In the genomic region with DNA sequence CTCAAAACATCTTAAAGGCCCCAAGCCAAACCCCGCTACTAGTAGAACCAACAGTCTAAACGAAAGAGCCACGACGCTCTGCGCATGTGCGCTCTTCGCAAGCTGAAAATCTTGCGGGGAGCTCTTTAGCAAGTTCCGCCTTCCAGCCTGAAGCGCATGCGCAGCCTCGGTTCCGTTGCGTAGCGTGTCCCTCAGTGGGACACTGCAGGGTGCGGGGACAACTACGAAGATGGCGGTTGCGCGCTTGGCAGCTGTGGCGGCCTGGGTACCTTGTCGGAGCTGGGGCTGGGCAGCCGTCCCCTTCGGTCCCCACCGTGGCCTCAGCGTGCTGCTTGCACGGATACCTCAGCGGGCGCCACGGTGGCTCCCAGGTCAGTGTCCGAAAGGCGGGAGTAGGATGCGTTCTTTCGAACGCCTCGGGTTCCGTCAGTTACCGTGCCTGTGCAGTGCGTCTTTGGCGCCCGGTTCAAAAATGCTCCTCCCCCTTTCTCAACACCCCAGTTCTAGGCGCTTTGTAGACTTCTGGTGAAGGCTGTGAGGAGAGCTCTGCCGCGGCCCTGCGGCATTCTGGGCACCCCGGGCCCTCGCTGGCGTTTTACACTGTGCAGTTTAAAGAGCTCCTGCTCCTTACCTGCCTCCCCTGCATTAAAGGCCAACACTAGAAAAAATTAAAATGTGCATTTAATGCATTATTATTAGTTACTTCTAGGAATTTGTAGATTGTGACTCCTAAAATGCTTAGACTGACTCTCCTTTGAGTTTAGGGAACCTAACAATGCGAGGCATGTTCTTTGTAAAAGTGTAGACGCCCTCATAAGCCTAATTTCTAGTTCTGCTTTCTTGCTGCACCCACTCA, we compare ENCODE assay signal across 1 cellular context.
TF ChIP-seq lines count a peak whose summit lies in the region.

A gene (plus strand): TSS at position 194 of the 856 bp plus-strand sequence. CDS start 36 bp downstream, at position 230.

TF ChIP-seq in SK-N-SH, 30 proteins besides CTCF, POLR2A, EP300 and RAD21 (continued from another document):
- TF ChIP-seq, protein P1, sequence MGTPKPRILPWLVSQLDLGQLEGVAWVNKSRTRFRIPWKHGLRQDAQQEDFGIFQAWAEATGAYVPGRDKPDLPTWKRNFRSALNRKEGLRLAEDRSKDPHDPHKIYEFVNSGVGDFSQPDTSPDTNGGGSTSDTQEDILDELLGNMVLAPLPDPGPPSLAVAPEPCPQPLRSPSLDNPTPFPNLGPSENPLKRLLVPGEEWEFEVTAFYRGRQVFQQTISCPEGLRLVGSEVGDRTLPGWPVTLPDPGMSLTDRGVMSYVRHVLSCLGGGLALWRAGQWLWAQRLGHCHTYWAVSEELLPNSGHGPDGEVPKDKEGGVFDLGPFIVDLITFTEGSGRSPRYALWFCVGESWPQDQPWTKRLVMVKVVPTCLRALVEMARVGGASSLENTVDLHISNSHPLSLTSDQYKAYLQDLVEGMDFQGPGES (IDR thresholded peaks at IDR 0.05; ENCODE audit: low read depth, low read length) = no peak
- TF ChIP-seq FOSL2 (IDR thresholded peaks at IDR 0.05; ENCODE audit: borderline replicate concordance, low read depth) (no peak), POLR2AphosphoS5 (IDR thresholded peaks at IDR 0.05; ENCODE audit: low read depth, low read length) (peak; percentile 91), SIN3A (IDR thresholded peaks at IDR 0.05; ENCODE audit: borderline replicate concordance, low read depth, low read length) (0 out of 2 replicates have a peak, but pooled peaks have one; percentile 46), FOXJ3 (CRISPR knock-in tag; IDR thresholded peaks at IDR 0.05) (no peak), EZH2phosphoT487 (IDR thresholded peaks at IDR 0.05; ENCODE audit: borderline replicate concordance, low read depth) (no peak), SMC3 (IDR thresholded peaks at IDR 0.05; ENCODE audit: low read depth, low read length) (no peak), ELF1 (IDR thresholded peaks at IDR 0.05) (no peak), FOXM1 (IDR thresholded peaks at IDR 0.05; ENCODE audit: low read depth) (no peak), RFX5 (IDR thresholded peaks at IDR 0.05; ENCODE audit: low read length) (no peak), CHD2 (IDR thresholded peaks at IDR 0.05; ENCODE audit: low read length, partially characterized antibody) (no peak), NFIC (IDR thresholded peaks at IDR 0.05; ENCODE audit: borderline replicate concordance) (no peak)
- TF ChIP-seq, protein P2, sequence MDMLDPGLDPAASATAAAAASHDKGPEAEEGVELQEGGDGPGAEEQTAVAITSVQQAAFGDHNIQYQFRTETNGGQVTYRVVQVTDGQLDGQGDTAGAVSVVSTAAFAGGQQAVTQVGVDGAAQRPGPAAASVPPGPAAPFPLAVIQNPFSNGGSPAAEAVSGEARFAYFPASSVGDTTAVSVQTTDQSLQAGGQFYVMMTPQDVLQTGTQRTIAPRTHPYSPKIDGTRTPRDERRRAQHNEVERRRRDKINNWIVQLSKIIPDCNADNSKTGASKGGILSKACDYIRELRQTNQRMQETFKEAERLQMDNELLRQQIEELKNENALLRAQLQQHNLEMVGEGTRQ (IDR thresholded peaks at IDR 0.05; ENCODE audit: borderline replicate concordance, low read depth, low read length) = no peak
- TF ChIP-seq, protein P3, sequence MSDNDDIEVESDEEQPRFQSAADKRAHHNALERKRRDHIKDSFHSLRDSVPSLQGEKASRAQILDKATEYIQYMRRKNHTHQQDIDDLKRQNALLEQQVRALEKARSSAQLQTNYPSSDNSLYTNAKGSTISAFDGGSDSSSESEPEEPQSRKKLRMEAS (IDR thresholded peaks at IDR 0.05; ENCODE audit: low read depth) = peak; percentile 73; the same call in 1 of the 2 replicates
- TF ChIP-seq, protein P4, sequence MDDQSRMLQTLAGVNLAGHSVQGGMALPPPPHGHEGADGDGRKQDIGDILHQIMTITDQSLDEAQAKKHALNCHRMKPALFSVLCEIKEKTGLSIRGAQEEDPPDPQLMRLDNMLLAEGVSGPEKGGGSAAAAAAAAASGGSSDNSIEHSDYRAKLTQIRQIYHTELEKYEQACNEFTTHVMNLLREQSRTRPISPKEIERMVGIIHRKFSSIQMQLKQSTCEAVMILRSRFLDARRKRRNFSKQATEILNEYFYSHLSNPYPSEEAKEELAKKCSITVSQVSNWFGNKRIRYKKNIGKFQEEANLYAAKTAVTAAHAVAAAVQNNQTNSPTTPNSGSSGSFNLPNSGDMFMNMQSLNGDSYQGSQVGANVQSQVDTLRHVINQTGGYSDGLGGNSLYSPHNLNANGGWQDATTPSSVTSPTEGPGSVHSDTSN (IDR thresholded peaks at IDR 0.05) = no peak
- TF ChIP-seq, protein P5, sequence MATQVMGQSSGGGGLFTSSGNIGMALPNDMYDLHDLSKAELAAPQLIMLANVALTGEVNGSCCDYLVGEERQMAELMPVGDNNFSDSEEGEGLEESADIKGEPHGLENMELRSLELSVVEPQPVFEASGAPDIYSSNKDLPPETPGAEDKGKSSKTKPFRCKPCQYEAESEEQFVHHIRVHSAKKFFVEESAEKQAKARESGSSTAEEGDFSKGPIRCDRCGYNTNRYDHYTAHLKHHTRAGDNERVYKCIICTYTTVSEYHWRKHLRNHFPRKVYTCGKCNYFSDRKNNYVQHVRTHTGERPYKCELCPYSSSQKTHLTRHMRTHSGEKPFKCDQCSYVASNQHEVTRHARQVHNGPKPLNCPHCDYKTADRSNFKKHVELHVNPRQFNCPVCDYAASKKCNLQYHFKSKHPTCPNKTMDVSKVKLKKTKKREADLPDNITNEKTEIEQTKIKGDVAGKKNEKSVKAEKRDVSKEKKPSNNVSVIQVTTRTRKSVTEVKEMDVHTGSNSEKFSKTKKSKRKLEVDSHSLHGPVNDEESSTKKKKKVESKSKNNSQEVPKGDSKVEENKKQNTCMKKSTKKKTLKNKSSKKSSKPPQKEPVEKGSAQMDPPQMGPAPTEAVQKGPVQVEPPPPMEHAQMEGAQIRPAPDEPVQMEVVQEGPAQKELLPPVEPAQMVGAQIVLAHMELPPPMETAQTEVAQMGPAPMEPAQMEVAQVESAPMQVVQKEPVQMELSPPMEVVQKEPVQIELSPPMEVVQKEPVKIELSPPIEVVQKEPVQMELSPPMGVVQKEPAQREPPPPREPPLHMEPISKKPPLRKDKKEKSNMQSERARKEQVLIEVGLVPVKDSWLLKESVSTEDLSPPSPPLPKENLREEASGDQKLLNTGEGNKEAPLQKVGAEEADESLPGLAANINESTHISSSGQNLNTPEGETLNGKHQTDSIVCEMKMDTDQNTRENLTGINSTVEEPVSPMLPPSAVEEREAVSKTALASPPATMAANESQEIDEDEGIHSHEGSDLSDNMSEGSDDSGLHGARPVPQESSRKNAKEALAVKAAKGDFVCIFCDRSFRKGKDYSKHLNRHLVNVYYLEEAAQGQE (IDR thresholded peaks at IDR 0.05; ENCODE audit: low read depth, low read length) = no peak
